In the genomic region with DNA sequence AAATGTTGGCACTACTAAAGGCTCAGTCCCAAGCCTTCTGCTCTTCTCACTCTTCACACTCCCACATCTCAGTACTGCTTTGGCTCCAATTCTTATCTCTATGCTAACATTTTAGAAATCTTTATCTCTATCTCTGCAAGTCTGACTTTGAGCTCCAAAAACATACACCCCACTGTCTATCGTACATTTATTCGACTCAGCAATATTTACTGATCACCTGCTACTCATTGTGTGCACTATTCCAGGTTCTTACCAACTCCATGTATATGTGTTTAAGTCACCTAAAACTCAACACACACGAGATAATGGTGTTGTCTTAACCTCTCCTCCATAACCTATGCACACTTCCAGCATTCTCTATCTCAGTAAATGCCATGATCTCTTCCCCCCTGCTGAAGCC, we compare ENCODE assay signal across 34 cellular contexts.
"Had no signal": no experiment of that assay in that cellular context is flagged by ENCODE, and none has a peak within 500 bp of the region (broad histone marks: within the 10 kb centered on the region; RNA-seq: fewer than 3 reads in every experiment).

No MANE protein-coding gene starts in this region.

- H3K4me3 ChIP-seq: adrenal gland, body of pancreas, breast epithelium had no signal

- H3K4me1 ChIP-seq: adrenal gland, body of pancreas, breast epithelium had no signal

- FAIRE-seq: astrocyte, TTC549 had no signal

- H3K36me3 ChIP-seq: adrenal gland, brain microvascular endothelial cell, breast epithelium had no signal

- H3K9me3 ChIP-seq: adrenal gland, body of pancreas had no signal

- H3K27ac ChIP-seq: adrenal gland, body of pancreas, brain microvascular endothelial cell, breast epithelium, VCaP had no signal

- H3K27me3 ChIP-seq: adrenal gland, body of pancreas, brain microvascular endothelial cell, breast epithelium had no signal

- ATAC-seq: activated CD8-positive, alpha-beta T cell treated with anti-CD3 and anti-CD28 coated beads for 36 hours; activated naive CD4-positive, alpha-beta T cell treated with anti-CD3 and anti-CD28 coated beads, Interleukin-2, amount 50 U/mL, for 72 hours; activated T-cell treated with anti-CD3 and anti-CD28 coated beads, Interleukin-2, amount 50 U/mL, for 4 hours; activated T-cell treated with anti-CD3 and anti-CD28 coated beads, Interleukin-2, amount 50 U/mL, for 72 hours; activated T-helper 17 cell treated with anti-CD3 and anti-CD28 coated beads, Interleukin-2, amount 50 U/mL, for 72 hours; body of pancreas had no signal

- DNase-seq: activated B cell treated with CpG ODN at 0.5 μM for 24 hours; activated CD4-positive, alpha-beta memory T cell treated with anti-CD3 and anti-CD28 coated beads for 36 hours; activated CD4-positive, alpha-beta T cell treated with anti-CD3 and anti-CD28 coated beads for 4 hours; activated CD4-positive, alpha-beta T cell treated with anti-CD3 and anti-CD28 coated beads, Interleukin-2, amount 10 ng/mL, durations not matched to agents 24 days and 14 days; activated CD4-positive, alpha-beta T cell treated with anti-CD3 and anti-CD28 coated beads, Interleukin-2, amount 50 U/mL, for 1 hour; activated CD4-positive, alpha-beta T cell treated with anti-CD3 and anti-CD28 coated beads, Interleukin-2, amount 50 U/mL, for 4 hours; activated CD4-positive, CD25-positive, alpha-beta regulatory T cell treated with anti-CD3 and anti-CD28 coated beads, Interleukin-2, amount 50 U/mL, for 72 hours; activated CD8-positive, alpha-beta memory T cell treated with anti-CD3 and anti-CD28 coated beads, Interleukin-2, amount 50 U/mL, for 4 hours; activated CD8-positive, alpha-beta T cell treated with anti-CD3 and anti-CD28 coated beads for 36 hours; activated effector memory CD4-positive, alpha-beta T cell treated with anti-CD3 and anti-CD28 coated beads, Interleukin-2, amount 50 U/mL, for 16 hours; activated gamma-delta T cell treated with Interleukin-2 at 50 U/mL for 16 hours; activated naive CD4-positive, alpha-beta T cell; activated naive CD4-positive, alpha-beta T cell treated with anti-CD3 and anti-CD28 coated beads for 36 hours; activated naive CD4-positive, alpha-beta T cell treated with anti-CD3 and anti-CD28 coated beads, Interleukin-2, amount 50 U/mL, for 16 hours; activated naive CD8-positive, alpha-beta T cell treated with anti-CD3 and anti-CD28 coated beads for 36 hours; activated T-cell treated with anti-CD3 and anti-CD28 coated beads for 4 hours; activated T-cell treated with anti-CD3 and anti-CD28 coated beads, Interleukin-2, amount 50 U/mL, for 1 hour; activated T-cell treated with anti-CD3 and anti-CD28 coated beads, Interleukin-2, amount 50 U/mL, for 4 hours; activated T-cell treated with anti-CD3 and anti-CD28 coated beads, Interleukin-2, amount 50 U/mL, for 72 hours; adrenal gland; amniotic stem cell; aorta; body of pancreas; brain microvascular endothelial cell; central memory CD4-positive, alpha-beta T cell; T-helper 1 cell; T-helper 2 cell; T-helper 9 cell had no signal
